1 cellular context compared by ENCODE assay signal in genomic region chr5:35803221-35803651, GRCh38.
TF ChIP-seq lines count a peak whose summit lies in the region.

No MANE protein-coding gene starts in this region.

TF ChIP-seq in GM23338, 12 proteins besides CTCF, POLR2A, EP300 and RAD21 (continued from another document):
- TF ChIP-seq ZNF462 (CRISPR knock-in tag; IDR thresholded peaks at IDR 0.05) = no peak
- TF ChIP-seq STAT1 (IDR thresholded peaks at IDR 0.05; ENCODE audit: unreplicated experiment) = no peak
